ENCODE assay signal across 9 cellular contexts in genomic region chr15:32649336-32649735, GRCh38. TPM values are rescaled to one million over a fixed set of nuclear protein-coding genes. Genes with fewer than 3 reads are reported as not detected.
A peak's percentile ranks its signal among the peaks of the same experiment; 100 is the strongest.
DNase-seq lines count a peak whose midpoint lies in the region; ATAC-seq, FAIRE-seq and TF ChIP-seq lines count a peak whose summit lies in the region.
"Had no signal": no experiment of that assay in that cellular context is flagged by ENCODE, and none has a peak within 500 bp of the region (broad histone marks: within the 10 kb centered on the region; RNA-seq: fewer than 3 reads in every experiment).

No MANE protein-coding gene starts in this region.

- TF ChIP-seq CTCF in GM12872 (IDR thresholded peaks at IDR 0.05; ENCODE audit: insufficient read depth, low read depth, low read length) (peak; percentile 30; the same call in 1 of the 3 replicates), Panc1 (IDR thresholded peaks at IDR 0.05) (peak; percentile 62), fibroblast of villous mesenchyme (IDR thresholded peaks at IDR 0.05; ENCODE audit: insufficient read depth, low read depth, low read length) (peak; percentile 60)

- H3K9me3 ChIP-seq in Panc1 (ENCODE audit: control insufficient read depth, insufficient read depth, low read depth, low read length) = no peaks in the 10 kb centered on the region

- H3K4me3 ChIP-seq in Panc1 (ENCODE audit: low read depth in 2 of 2, low read length in 2 of 2) = no peak overlapping the region
- no peak overlapping the region for H3K4me3 ChIP-seq in fibroblast of villous mesenchyme (ENCODE audit: low read depth, low read length)

- FAIRE-seq in RCC 7860 (lab: Jason Lieb, UNC) = no peak

- H3K36me3 ChIP-seq in Panc1 (ENCODE audit: control insufficient read depth, insufficient read depth, low read length) = no peaks in the 10 kb centered on the region

- no peak overlapping the region for H3K27ac ChIP-seq in Panc1 (ENCODE audit: low read length)

- in situ Hi-C loops in Panc1 (cut with HindIII; ENCODE audit: low pct_unique_long_range_greater_than_20kb, low sequenced_read_pairs) = no loop called here

- DNase-seq in 8988T (peak; percentile 15), Panc1 (ENCODE audit: low read depth, low spot score) (no peak), fibroblast of villous mesenchyme (ENCODE audit: low read depth) (no peak), NCI-H2029 (lab: John Stamatoyannopoulos, UW) (no peak), RCC 7860 (ENCODE audit: low spot score) (no peak)
- DNase-seq: foreskin melanocyte had no signal

- intact Hi-C loops in Panc1 (cut with micrococcal nuclease; ENCODE audit: unreplicated experiment) = no loop called here

- no TSS peak for BruUV-seq in Panc1 (replicated peaks; lab: Mats Ljungman, UMichigan)

- no peaks in the 10 kb centered on the region for H3K4me1 ChIP-seq in Panc1 (ENCODE audit: control insufficient read depth, insufficient read depth, low read length)

- ATAC-seq in Panc1 = 0 out of 2 replicates have a peak, but pooled peaks have one; percentile 46
- no peak for ATAC-seq in HG03045 (IDR thresholded peaks at IDR 0.05; ENCODE audit: unreplicated experiment)
- ATAC-seq in HG03196 (IDR thresholded peaks at IDR 0.05; ENCODE audit: unreplicated experiment) = no peak

- POLR2A ChIA-PET in Panc1 (lab: Charles Lee) = no interaction called here

- no peaks in the 10 kb centered on the region for H3K27me3 ChIP-seq in Panc1 (ENCODE audit: control insufficient read depth, insufficient read depth, low read length)

- CTCF ChIA-PET in Panc1 (lab: Charles Lee) = interaction anchor here (0.8 to 1.1 kb wide), 2 partner anchors 9 to 14 kb away, joined by 3 read pairs; no protein-coding TSS in a partner anchor

RNA-seq across cellular contexts. Expression of gene SCG5, which starts 7.8 kb away (rescaled TPM):
- total RNA-seq in Panc1 (2021; ENCODE audit: unreplicated experiment) = 0.67 TPM
- polyA plus RNA-seq in Panc1 (2012; ENCODE audit: insufficient read length) = not detected
- total RNA-seq in fibroblast of villous mesenchyme = 8.7 and 17.7 TPM in 2 replicates

RNA-seq across cellular contexts. Expression of gene ARHGAP11A, which starts 34.0 kb away (rescaled TPM):
- total RNA-seq in Panc1 (2021; ENCODE audit: unreplicated experiment) (124 TPM), fibroblast of villous mesenchyme (14.5 and 25.5 TPM in 2 replicates)
- polyA plus RNA-seq in Panc1 (2012; ENCODE audit: insufficient read length) = 32.5 TPM

RNA-seq across cellular contexts. Expression of gene GOLGA8N, which starts 56.1 kb away (rescaled TPM):
- total RNA-seq in Panc1 (2021; ENCODE audit: unreplicated experiment) (4.1 TPM), fibroblast of villous mesenchyme (1.7 and 2.6 TPM in 2 replicates)
- 8.7 TPM for polyA plus RNA-seq in Panc1 (2012; ENCODE audit: insufficient read length)
